Comparison of ENCODE assay signal across 19 cellular contexts in genomic region chr4:55925235-55925634, GRCh38. TPM values are rescaled to one million over a fixed set of nuclear protein-coding genes. Genes with fewer than 3 reads are reported as not detected.
A peak's percentile ranks its signal among the peaks of the same experiment; 100 is the strongest.
DNase-seq lines count a peak whose midpoint lies in the region; ATAC-seq and TF ChIP-seq lines count a peak whose summit lies in the region.
"Had no signal": no experiment of that assay in that cellular context is flagged by ENCODE, and none has a peak within 500 bp of the region (broad histone marks: within the 10 kb centered on the region; RNA-seq: fewer than 3 reads in every experiment).

No MANE protein-coding gene starts in this region.

- H3K36me3 ChIP-seq in GM23338 (ENCODE audit: insufficient read depth) (no peaks in the 10 kb centered on the region), fibroblast of lung (ENCODE audit: control insufficient read depth, insufficient read depth, low read length) (no peaks in the 10 kb centered on the region), neuronal stem cell (replicated peaks in 1 of 2; ENCODE audit: control insufficient read depth in 2 of 2, insufficient read depth in 2 of 2, low read length in 2 of 2) (no peaks in the 10 kb centered on the region)

- ATAC-seq in GM23338 (peak; percentile 38; the same call in 2 of the 3 replicates), WTC11 (peak; percentile 43), HG03342 (IDR thresholded peaks at IDR 0.05; ENCODE audit: unreplicated experiment) (no peak)
- ATAC-seq: A549, SK-N-SH treated with all-trans-retinoic acid at 6 μM for 48 hours had no signal

- H3K9me3 ChIP-seq in fibroblast of lung (ENCODE audit: control insufficient read depth, insufficient read depth, low read depth, low read length) (no peaks in the 10 kb centered on the region), neuronal stem cell (replicated peaks in 1 of 2; ENCODE audit: control insufficient read depth in 2 of 2, insufficient read depth in 1 of 2, low read depth in 1 of 2, low read length in 2 of 2) (peaks cover 0 to 9% of the 10 kb centered on the region in 2 donors)
- H3K9me3 ChIP-seq: A549 had no signal

- no peak for TF ChIP-seq CTCF in GM23338 (conservative IDR thresholded peaks at IDR 0.05; ENCODE audit: low read depth in 2 of 2)
- TF ChIP-seq CTCF in WTC11 (IDR thresholded peaks at IDR 0.05): no peak
- no peak for TF ChIP-seq CTCF in fibroblast of lung (conservative IDR thresholded peaks at IDR 0.05 in 1 of 2, IDR thresholded peaks at IDR 0.05 in 1 of 2; ENCODE audit: low read depth in 1 of 2, low read length in 2 of 2)
- TF ChIP-seq CTCF in endothelial cell (IDR thresholded peaks at IDR 0.05; ENCODE audit: unreplicated experiment): no peak
- no peak for TF ChIP-seq CTCF in mesothelial cell of epicardium (IDR thresholded peaks at IDR 0.05; ENCODE audit: unreplicated experiment)

- H3K4me3 ChIP-seq in GM23338: no peak overlapping the region
- no peak overlapping the region for H3K4me3 ChIP-seq in fibroblast of lung (replicated peaks in 1 of 4; ENCODE audit: control extremely low read depth in 1 of 4, insufficient read depth in 1 of 4, low read depth in 3 of 4, low read length in 4 of 4)
- H3K4me3 ChIP-seq in neuronal stem cell (ENCODE audit: low read length in 2 of 2): no peak overlapping the region
- H3K4me3 ChIP-seq: A549 had no signal

- H3K9me3 Mint-ChIP-seq in GM23338: peaks cover 5% of the 10 kb centered on the region; the same call in 1 of the 3 replicates
- H3K9me3 Mint-ChIP-seq in WTC11: peaks cover 22% of the 10 kb centered on the region
- no peaks in the 10 kb centered on the region for H3K9me3 Mint-ChIP-seq in endothelial cell (ENCODE audit: unreplicated experiment)
- peaks cover 5% of the 10 kb centered on the region for H3K9me3 Mint-ChIP-seq in mesothelial cell of epicardium
- H3K9me3 Mint-ChIP-seq: CD4-positive, alpha-beta T cell had no signal

- POLR2A ChIA-PET in WTC11 (lab: Charles Lee): no interaction called here

- H2AFZ ChIP-seq in GM23338 (no peak overlapping the region), fibroblast of lung (ENCODE audit: low read length) (no peak overlapping the region), neuronal stem cell (ENCODE audit: low read length) (peak overlapping the region; percentile 56)

- no peak overlapping the region for H3K14ac ChIP-seq in neuronal stem cell (ENCODE audit: low read length)

- H2BK120ac ChIP-seq in neuronal stem cell (ENCODE audit: low read depth, low read length): no peak overlapping the region

- peak; percentile 48 for DNase-seq in GM23338 (ENCODE audit: low spot score)
- DNase-seq in WTC11 (ENCODE audit: low spot score): no peak
- DNase-seq in fibroblast of lung (ENCODE audit: low read depth in 2 of 2): peak; percentile 23 to 29
- DNase-seq in neuronal stem cell (ENCODE audit: low spot score): no peak
- no peak for DNase-seq in endothelial cell (ENCODE audit: low spot score)
- no peak for DNase-seq in mesothelial cell of epicardium (ENCODE audit: low spot score in 2 of 2, unreplicated experiment in 2 of 2)
- DNase-seq: Caco-2; CD4-positive, alpha-beta T cell; EL; H9; NCI-H1105 treated with DMSO at 0.1 percent for 48 hours; NCI-H1694; NCI-H2081 treated with DMSO at 0.1 percent for 48 hours; NCI-H510A; NCI-H748 treated with DMSO at 0.1 percent for 48 hours; SIG-M5 had no signal

- H2BK12ac ChIP-seq in neuronal stem cell (ENCODE audit: low read length): no peak overlapping the region

- CTCF ChIA-PET in WTC11 (lab: Charles Lee): no interaction called here

- H3K27ac Mint-ChIP-seq in GM23338: no peak overlapping the region
- H3K27ac Mint-ChIP-seq in WTC11: no peak overlapping the region
- no peak overlapping the region for H3K27ac Mint-ChIP-seq in endothelial cell (ENCODE audit: unreplicated experiment)
- H3K27ac Mint-ChIP-seq in mesothelial cell of epicardium: no peak overlapping the region
- H3K27ac Mint-ChIP-seq: CD4-positive, alpha-beta T cell; H9 had no signal

- no peak overlapping the region for H4K91ac ChIP-seq in neuronal stem cell (ENCODE audit: low read depth, low read length, poor library complexity)

- H3K9ac ChIP-seq in fibroblast of lung (ENCODE audit: insufficient read depth, low read length) (no peak overlapping the region), neuronal stem cell (ENCODE audit: low read depth, low read length, poor library complexity) (no peak overlapping the region)

- H3K27me3 ChIP-seq in GM23338 (ENCODE audit: insufficient read depth) (no peaks in the 10 kb centered on the region), fibroblast of lung (ENCODE audit: control insufficient read depth, insufficient read depth, low read length) (no peaks in the 10 kb centered on the region), neuronal stem cell (ENCODE audit: control insufficient read depth in 3 of 3, insufficient read depth in 3 of 3, low read depth in 1 of 3, low read length in 3 of 3) (no peaks in the 10 kb centered on the region)

- H3K4me1 ChIP-seq in GM23338 (ENCODE audit: insufficient read depth) (peaks cover 16% of the 10 kb centered on the region), fibroblast of lung (ENCODE audit: control insufficient read depth, extremely low read depth, insufficient read depth, low read length) (peaks cover 3% of the 10 kb centered on the region), neuronal stem cell (ENCODE audit: control insufficient read depth in 2 of 2, insufficient read depth in 1 of 2, low read depth in 1 of 2, low read length in 2 of 2) (peaks cover 0 to 5% of the 10 kb centered on the region in 2 donors)
- H3K4me1 ChIP-seq: A549, Caco-2 had no signal

- H3K4me2 ChIP-seq in GM23338: no peak overlapping the region
- no peak overlapping the region for H3K4me2 ChIP-seq in fibroblast of lung (ENCODE audit: extremely low read depth, insufficient read depth, low read length)
- H3K4me2 ChIP-seq in neuronal stem cell (ENCODE audit: insufficient read depth, low read length, poor library complexity, severe bottlenecking): no peak overlapping the region
- H3K4me2 ChIP-seq: A549 had no signal

- H3K79me2 ChIP-seq in GM23338 (replicated peaks; ENCODE audit: insufficient read depth) (no peaks in the 10 kb centered on the region), fibroblast of lung (ENCODE audit: control insufficient read depth, insufficient read depth, low read length) (no peaks in the 10 kb centered on the region)

- H4K8ac ChIP-seq in neuronal stem cell (ENCODE audit: low read depth, low read length): no peak overlapping the region

- no peak overlapping the region for H3K18ac ChIP-seq in neuronal stem cell (ENCODE audit: low read length)

- no peak overlapping the region for H3K4ac ChIP-seq in neuronal stem cell (ENCODE audit: low read length)

- H3K4me1 Mint-ChIP-seq in GM23338: peaks cover 24% of the 10 kb centered on the region
- H3K4me1 Mint-ChIP-seq in WTC11: peaks cover 28% of the 10 kb centered on the region
- no peaks in the 10 kb centered on the region for H3K4me1 Mint-ChIP-seq in endothelial cell (ENCODE audit: unreplicated experiment)
- H3K4me1 Mint-ChIP-seq in mesothelial cell of epicardium: peaks cover 4% of the 10 kb centered on the region

- H3K23ac ChIP-seq in neuronal stem cell (ENCODE audit: low read depth, low read length, poor library complexity): no peak overlapping the region

- H3K36me3 Mint-ChIP-seq in GM23338 (ENCODE audit: low read depth): no peaks in the 10 kb centered on the region
- H3K36me3 Mint-ChIP-seq in WTC11: no peaks in the 10 kb centered on the region
- H3K36me3 Mint-ChIP-seq in endothelial cell (ENCODE audit: low read depth, unreplicated experiment): no peaks in the 10 kb centered on the region
- H3K36me3 Mint-ChIP-seq in mesothelial cell of epicardium: no peaks in the 10 kb centered on the region

- no peak overlapping the region for H2BK5ac ChIP-seq in neuronal stem cell (ENCODE audit: low read length)

- no peaks in the 10 kb centered on the region for H3F3A ChIP-seq in GM23338 (replicated peaks; ENCODE audit: low read depth)

- WGBS in neuronal stem cell (ENCODE audit: extremely low coverage in 2 of 2, insufficient read length in 2 of 2, insufficient replicate concordance in 1 of 2), 2 donors: no CpG with 5 or more reads among the region's 4 CpGs

- no peaks in the 10 kb centered on the region for H3K9me2 ChIP-seq in GM23338 (ENCODE audit: insufficient read depth)

- H4K20me1 ChIP-seq in GM23338 (replicated peaks; ENCODE audit: insufficient read depth) (no peaks in the 10 kb centered on the region), fibroblast of lung (ENCODE audit: control insufficient read depth, extremely low read depth, insufficient read depth, low read length) (no peaks in the 10 kb centered on the region)

- no peak overlapping the region for H2AK5ac ChIP-seq in neuronal stem cell (ENCODE audit: low read depth, low read length)

- H3K4me3 Mint-ChIP-seq in GM23338 (no peak overlapping the region), WTC11 (no peak overlapping the region), endothelial cell (ENCODE audit: unreplicated experiment) (no peak overlapping the region), mesothelial cell of epicardium (no peak overlapping the region)
- H3K4me3 Mint-ChIP-seq: CD4-positive, alpha-beta T cell; H9 had no signal

- H3K79me1 ChIP-seq in neuronal stem cell (ENCODE audit: low read depth, low read length): no peaks in the 10 kb centered on the region

- H3K27me3 Mint-ChIP-seq in GM23338 (ENCODE audit: insufficient read depth, low read depth, poor library complexity) (peaks cover 8% of the 10 kb centered on the region), WTC11 (ENCODE audit: low read depth) (no peaks in the 10 kb centered on the region; the same call in 1 of the 2 replicates), endothelial cell (ENCODE audit: unreplicated experiment) (no peaks in the 10 kb centered on the region), mesothelial cell of epicardium (ENCODE audit: low read depth) (no peaks in the 10 kb centered on the region)
- H3K27me3 Mint-ChIP-seq: CD4-positive, alpha-beta T cell had no signal

- H3K27ac ChIP-seq in GM23338 (ENCODE audit: low read depth): no peak overlapping the region
- H3K27ac ChIP-seq in fibroblast of lung (ENCODE audit: insufficient read depth, low read length): no peak overlapping the region
- H3K27ac ChIP-seq in neuronal stem cell (replicated peaks; ENCODE audit: low read length): no peak overlapping the region
- H3K27ac ChIP-seq: A549 had no signal

- H2BK15ac ChIP-seq in neuronal stem cell (ENCODE audit: low read length): no peak overlapping the region

TF ChIP-seq in WTC11, 78 proteins besides CTCF, POLR2A, EP300 and RAD21 (continues in another document):
- TF ChIP-seq TEAD1 (CRISPR knock-in tag; IDR thresholded peaks at IDR 0.05): no peak

RNA-seq across cellular contexts. Expression of gene CEP135, which starts 23.5 kb away (rescaled TPM):
- total RNA-seq in GM23338 (2014; rRNA removed; shearing (Covaris generic)): 13.6 and 15.7 TPM in 2 replicates
- polyA plus RNA-seq in GM23338 (2016; fragmentation: Nextera tagmentation; extraction: Ambion mirVana): 8.3 and 11.8 TPM in 2 replicates
- 11.3 to 13.6 TPM (median 12.9 TPM) in 3 replicates for total RNA-seq in WTC11 (2021)
- total RNA-seq in fibroblast of lung: 5.9 and 6.4 TPM in 2 replicates
- 4.6 and 5.8 TPM in 2 replicates for polyA plus RNA-seq in fibroblast of lung
- 2.2 and 3.4 TPM in 2 replicates for polyA plus RNA-seq in fibroblast of lung (2012)
- polyA minus RNA-seq in fibroblast of lung (ENCODE audit: low replicate concordance): 0.37 TPM in 1 of 2 replicates, not detected in the other
- polyA plus RNA-seq in neuronal stem cell (2013, experiment 1 of 2): 10.4 TPM
- polyA plus RNA-seq in neuronal stem cell (2013, experiment 2 of 2): 10.8 TPM
- 14.8 TPM for total RNA-seq in endothelial cell (ENCODE audit: unreplicated experiment)
- total RNA-seq in mesothelial cell of epicardium: 14.0 to 15.5 TPM (median 15.5 TPM) in 3 replicates

Comparison
In these comparisons a context has a peak if more than half of its experiments do, and no peak if none do; other contexts are left out.
1. DNase-seq: peak in GM23338 (single experiment) and fibroblast of lung (2 of 2); none in WTC11 (single experiment), neuronal stem cell (single experiment), endothelial cell (single experiment) and mesothelial cell of epicardium (0 of 2).